8 cellular contexts compared by ENCODE assay signal in genomic region chr3:136195258-136196063, GRCh38. TPM values are rescaled to one million over a fixed set of nuclear protein-coding genes. Genes with fewer than 3 reads are reported as not detected.
DNase-seq lines count a peak whose midpoint lies in the region; ATAC-seq and TF ChIP-seq lines count a peak whose summit lies in the region.

No MANE protein-coding gene starts in this region.

- peak overlapping the region; percentile 90 for H3K4me3 ChIP-seq in GM06990 (replicated peaks; ENCODE audit: low read depth, low read length)
- H3K4me3 ChIP-seq in astrocyte of the spinal cord (ENCODE audit: low read depth, low read length), result peak overlapping the region; percentile 97
- peak overlapping the region; percentile 66 for H3K4me3 ChIP-seq in iPS DF 6.9 (ENCODE audit: low read length)
- H3K4me3 ChIP-seq in sigmoid colon, result peak overlapping the region; percentile 80 to 91 (median 83)

- H3K9me3 ChIP-seq in KOPT-K1 (ENCODE audit: insufficient read depth, low read length, poor library complexity, severe bottlenecking), result peaks cover 11% of the 10 kb centered on the region
- no peaks in the 10 kb centered on the region for H3K9me3 ChIP-seq in iPS DF 6.9 (ENCODE audit: control insufficient read depth, insufficient read depth, low read length)
- no peaks in the 10 kb centered on the region for H3K9me3 ChIP-seq in sigmoid colon

- DNase-seq in GM06990 (ENCODE audit: extremely low read depth, insufficient read length), result peak; percentile 89
- DNase-seq in SKM-1 (lab: John Stamatoyannopoulos, UW; ENCODE audit: unreplicated experiment), result peak; percentile 41
- DNase-seq in astrocyte of the spinal cord (ENCODE audit: low read depth, low spot score), result peak; percentile 70
- no peak for DNase-seq in iPS DF 6.9 (ENCODE audit: low read depth, low spot score)
- peak; percentile 90 for DNase-seq in sigmoid colon
- DNase-seq in cortex of kidney (lab: John Stamatoyannopoulos, UW), result no peak

- TF ChIP-seq EP300 in sigmoid colon (IDR thresholded peaks at IDR 0.05), result no peak

- H3K27ac ChIP-seq in KOPT-K1 (ENCODE audit: low read depth, low read length, poor library complexity, severe bottlenecking), result peak overlapping the region; percentile 99
- no peak overlapping the region for H3K27ac ChIP-seq in iPS DF 6.9 (ENCODE audit: low read length)
- peak overlapping the region; percentile 99 to 100 (median 100) for H3K27ac ChIP-seq in sigmoid colon

- H3K27me3 ChIP-seq in GM06990 (replicated peaks; ENCODE audit: control insufficient read depth, insufficient read depth, low read length) (no peaks in the 10 kb centered on the region), iPS DF 6.9 (ENCODE audit: control insufficient read depth, insufficient read depth, low read length) (no peaks in the 10 kb centered on the region), sigmoid colon (no peaks in the 10 kb centered on the region)

- in situ Hi-C loops in astrocyte of the spinal cord (cut with HindIII; ENCODE audit: low sequenced_read_pairs), result no loop called here

- H3K4me1 ChIP-seq in iPS DF 6.9 (ENCODE audit: control insufficient read depth, insufficient read depth, low read length) (no peaks in the 10 kb centered on the region), sigmoid colon (peaks cover 0 to 43% (median 35%) of the 10 kb centered on the region in 4 donors)

- no CpG with 5 or more reads among the region's 103 CpGs for WGBS in iPS DF 6.9 (ENCODE audit: insufficient coverage, insufficient read length)
- WGBS in sigmoid colon, 2 donors, result 0% methylated on average over 103 of the region's 103 CpGs

- ATAC-seq in GM21717 (IDR thresholded peaks at IDR 0.05; ENCODE audit: unreplicated experiment), result peak; percentile 35

- intact Hi-C loops in sigmoid colon (cut with DNase I), result loop anchor here (1.0 to 5.0 kb wide), 4 partner anchors 55 to 1398 kb away; partner anchors contain the start of genes EPHB1, PCCB, PPP2R3A and STAG1

- TF ChIP-seq CTCF in GM06990 (IDR thresholded peaks at IDR 0.05; ENCODE audit: insufficient read depth, low read length, poor library complexity, severe bottlenecking) (no peak), astrocyte of the spinal cord (IDR thresholded peaks at IDR 0.05; ENCODE audit: low read depth, low read length) (no peak), sigmoid colon (IDR thresholded peaks at IDR 0.05) (no peak)

- H3K36me3 ChIP-seq in GM06990 (ENCODE audit: control insufficient read depth, insufficient read depth, low read length) (no peaks in the 10 kb centered on the region; the same call in 1 of the 2 replicates), KOPT-K1 (ENCODE audit: insufficient read depth, low read length) (peaks cover 39% of the 10 kb centered on the region), iPS DF 6.9 (ENCODE audit: control insufficient read depth, insufficient read depth, low read length) (no peaks in the 10 kb centered on the region), sigmoid colon (no peaks in the 10 kb centered on the region)

- TF ChIP-seq POLR2A in sigmoid colon (IDR thresholded peaks at IDR 0.05), result no peak

RNA-seq across cellular contexts. Expression of gene MSL2, which starts 0.7 kb away (rescaled TPM):
- total RNA-seq in sigmoid colon, result 10 to 100 TPM; 18.7 to 23.9 (median 20.8) TPM
- 10 to 100 TPM in 1 of 3 donors, 1 to 10 TPM in 2; 3.2 to 13.1 (median 3.6) TPM for polyA plus RNA-seq in sigmoid colon

RNA-seq across cellular contexts. Expression of gene PCCB, which starts 54.7 kb away (rescaled TPM):
- 10 to 100 TPM; 24.8 to 33.9 (median 29.0) TPM for total RNA-seq in sigmoid colon
- 10 to 100 TPM; 31.2 to 64.3 (median 32.9) TPM for polyA plus RNA-seq in sigmoid colon

Comparison
In these comparisons a context has a peak if more than half of its experiments do, and no peak if none do; other contexts are left out.
1. DNase-seq: peak in GM06990 (single experiment), SKM-1 (single experiment), astrocyte of the spinal cord (single experiment) and sigmoid colon (single experiment); none in iPS DF 6.9 (single experiment) and cortex of kidney (single experiment).
2. Peak in every context shown above with its lines, with median percentiles within 50 percentile points of each other: H3K4me3 ChIP-seq.